Comparison of ENCODE assay signal across 9 cellular contexts in genomic region chr19:14536926-14537692, GRCh38. TPM values are rescaled to one million over a fixed set of nuclear protein-coding genes. Genes with fewer than 3 reads are reported as not detected.
DNase-seq lines count a peak whose midpoint lies in the region; ATAC-seq, FAIRE-seq and TF ChIP-seq lines count a peak whose summit lies in the region.
"Had no signal": no experiment of that assay in that cellular context is flagged by ENCODE, and none has a peak within 500 bp of the region (broad histone marks: within the 10 kb centered on the region; RNA-seq: fewer than 3 reads in every experiment).

No MANE protein-coding gene starts in this region.

- no peaks in the 10 kb centered on the region for H3K27me3 ChIP-seq in transverse colon
- H3K27me3 ChIP-seq: ascending aorta had no signal

- POLR2A ChIA-PET in RWPE1 (lab: Yijun Ruan, JAX; ENCODE audit: low non-redundant PET): interaction anchor here (0.6 kb wide), 2 partner anchors 10 to 22 kb away, joined by 3 to 4 read pairs; no protein-coding TSS in a partner anchor

- no peak for TF ChIP-seq EP300 in transverse colon (IDR thresholded peaks at IDR 0.05; ENCODE audit: low read depth)

- peak overlapping the region; percentile 94 for H3K27ac ChIP-seq in RWPE1
- H3K27ac ChIP-seq in transverse colon: peak overlapping the region; percentile 51 to 72 (median 64)
- H3K27ac ChIP-seq: ascending aorta had no signal

- no peaks in the 10 kb centered on the region for H3K9me3 ChIP-seq in transverse colon
- H3K9me3 ChIP-seq: ascending aorta had no signal

- no peaks in the 10 kb centered on the region for H3K4me1 Mint-ChIP-seq in chondrocyte (ENCODE audit: low read depth)

- no peak for TF ChIP-seq CTCF in RWPE1 (conservative IDR thresholded peaks at IDR 0.05; ENCODE audit: low read depth)
- TF ChIP-seq CTCF in choroid plexus epithelial cell (conservative IDR thresholded peaks at IDR 0.05; ENCODE audit: low read depth, low read length): no peak
- TF ChIP-seq CTCF in lower leg skin (IDR thresholded peaks at IDR 0.05): no peak
- no peak for TF ChIP-seq CTCF in transverse colon (IDR thresholded peaks at IDR 0.05)
- no peak for TF ChIP-seq CTCF in chondrocyte (IDR thresholded peaks at IDR 0.05)

- H3K27me3 Mint-ChIP-seq in chondrocyte (ENCODE audit: low read depth): no peaks in the 10 kb centered on the region

- DNase-seq in G401 (ENCODE audit: low spot score) (peak; percentile 51), RWPE1 (ENCODE audit: low spot score) (peak; percentile 94), choroid plexus epithelial cell (ENCODE audit: low read depth) (peak; percentile 82), lower leg skin (ENCODE audit: low spot score in 2 of 2) (peak; percentile 71 to 90), transverse colon (peak; percentile 90), chondrocyte (ENCODE audit: low spot score) (no peak), frontal cortex (ENCODE audit: low spot score in 2 of 2) (no peak)

- no peak overlapping the region for H3K4me3 Mint-ChIP-seq in chondrocyte (ENCODE audit: unreplicated experiment)

- no peak for TF ChIP-seq POLR2A in lower leg skin (IDR thresholded peaks at IDR 0.05)
- peak; percentile 22 for TF ChIP-seq POLR2A in transverse colon (IDR thresholded peaks at IDR 0.05)

- no peak for FAIRE-seq in frontal cortex (lab: Jason Lieb, UNC)

- CTCF ChIA-PET in RWPE1 (lab: Yijun Ruan, JAX): interaction anchor here (0.6 to 1.7 kb wide), 3 partner anchors 9 to 31 kb away, joined by 3 to 4 read pairs (median 3); no protein-coding TSS in a partner anchor

- H3K4me3 ChIP-seq in choroid plexus epithelial cell (ENCODE audit: low read depth, low read length) (peak overlapping the region; percentile 17), lower leg skin (ENCODE audit: low read depth, poor library complexity, severe bottlenecking) (no peak overlapping the region), transverse colon (peak overlapping the region in 2 of 4 donors; percentile 22 to 40)

- no peaks in the 10 kb centered on the region for H3K9me3 Mint-ChIP-seq in chondrocyte (ENCODE audit: low read depth)

- H3K27ac Mint-ChIP-seq in chondrocyte (ENCODE audit: unreplicated experiment): no peak overlapping the region

- in situ Hi-C loops in G401 (cut with HindIII; ENCODE audit: low sequenced_read_pairs): no loop called here
- in situ Hi-C loops in transverse colon (cut with MboI; ENCODE audit: low pct_ligation_motif_present in 1 of 4, low pct_unique_long_range_greater_than_20kb in 1 of 4, low sequenced_read_pairs in 3 of 4): no loop called here

- no peaks in the 10 kb centered on the region for H3K36me3 Mint-ChIP-seq in chondrocyte (ENCODE audit: low read depth)

- 20 to 23% methylated on average over 23 to 24 of the region's 24 CpGs for WGBS in lower leg skin, 2 donors
- WGBS in transverse colon (ENCODE audit: low coverage in 1 of 2), 2 donors: 31 to 38% methylated on average over 13 to 24 of the region's 24 CpGs

- intact Hi-C loops in lower leg skin (cut with DNase I; ENCODE audit: low total_unique reads) (no loop called here), transverse colon (cut with DNase I; ENCODE audit: low total_unique reads) (no loop called here)

- no peak for ATAC-seq in GM21786 (IDR thresholded peaks at IDR 0.05; ENCODE audit: unreplicated experiment)

- peaks cover 0 to 18% (median 17%) of the 10 kb centered on the region in 4 donors for H3K4me1 ChIP-seq in transverse colon
- H3K4me1 ChIP-seq: ascending aorta had no signal

- no peaks in the 10 kb centered on the region for H3K36me3 ChIP-seq in transverse colon
- H3K36me3 ChIP-seq: ascending aorta had no signal

RNA-seq across cellular contexts. Expression of gene TECR, which starts 7.7 kb away (rescaled TPM):
- total RNA-seq in G401 (2014; rRNA removed; shearing (Covaris generic)): 166 and 226 TPM in 2 replicates
- total RNA-seq in lower leg skin (100 to 1,000 TPM; 117 to 165 (median 147) TPM), transverse colon (100 to 1,000 TPM in 1 of 4 donors, 10 to 100 TPM in 3; 36.6 to 145 (median 69.3) TPM), chondrocyte (69.4 to 98.0 TPM (median 70.7 TPM) in 3 replicates), frontal cortex (13.9 TPM)

RNA-seq across cellular contexts. Expression of gene DNAJB1, which starts 18.9 kb away (rescaled TPM):
- 95.1 and 117 TPM in 2 replicates for total RNA-seq in G401 (2014; rRNA removed; shearing (Covaris generic))
- total RNA-seq in lower leg skin (100 to 1,000 TPM in 2 of 4 donors, 10 to 100 TPM in 2; 96.2 to 107 (median 99.6) TPM), transverse colon (100 to 1,000 TPM in 2 of 4 donors, 10 to 100 TPM in 2; 20.3 to 111 (median 93.8) TPM), chondrocyte (63.1 to 85.1 TPM (median 77.2 TPM) in 3 replicates), frontal cortex (32.6 TPM)

RNA-seq across cellular contexts. Expression of gene NDUFB7, which starts 34.8 kb away (rescaled TPM):
- total RNA-seq in G401 (2014; rRNA removed; shearing (Covaris generic)): 287 and 394 TPM in 2 replicates
- total RNA-seq in lower leg skin (100 to 1,000 TPM; 219 to 332 (median 280) TPM), transverse colon (100 to 1,000 TPM; 380 to 710 (median 454) TPM), chondrocyte (126 to 154 TPM (median 128 TPM) in 3 replicates), frontal cortex (151 TPM)

RNA-seq across cellular contexts. Expression of gene GIPC1, which starts 41.2 kb away (rescaled TPM):
- total RNA-seq in G401 (2014; rRNA removed; shearing (Covaris generic)): 367 and 404 TPM in 2 replicates
- total RNA-seq in lower leg skin (100 to 1,000 TPM; 135 to 217 (median 164) TPM), transverse colon (100 to 1,000 TPM; 295 to 569 (median 362) TPM), chondrocyte (83.7 to 107 TPM (median 99.6 TPM) in 3 replicates), frontal cortex (39.1 TPM)

RNA-seq across cellular contexts. Expression of gene CLEC17A, which starts 45.8 kb away (rescaled TPM):
- not detected in 2 replicates for total RNA-seq in G401 (2014; rRNA removed; shearing (Covaris generic))
- total RNA-seq in lower leg skin (under 1 TPM in 1 of 4 donors, not detected in 3; 0.84 TPM), transverse colon (1 to 10 TPM in 1 of 4 donors, under 1 TPM in 1, not detected in 2; 0.41 to 4.9 TPM), chondrocyte (not detected in 3 replicates), frontal cortex (not detected)
- total RNA-seq: ascending aorta had no signal

Comparison
In these comparisons a context has a peak if more than half of its experiments do, and no peak if none do; other contexts are left out.
1. DNase-seq: peak in G401 (single experiment), RWPE1 (single experiment), choroid plexus epithelial cell (single experiment), lower leg skin (2 of 2) and transverse colon (single experiment); none in chondrocyte (single experiment) and frontal cortex (0 of 2).